In genomic region chr5:160844177-160844576, GRCh38 we compare ENCODE assay signal across 23 cellular contexts.
DNase-seq lines count a peak whose midpoint lies in the region; ATAC-seq, FAIRE-seq and TF ChIP-seq lines count a peak whose summit lies in the region.
"Had no signal": no experiment of that assay in that cellular context is flagged by ENCODE, and none has a peak within 500 bp of the region (broad histone marks: within the 10 kb centered on the region; RNA-seq: fewer than 3 reads in every experiment).

No MANE protein-coding gene starts in this region.

- no peak for ATAC-seq in HG02884 (IDR thresholded peaks at IDR 0.05; ENCODE audit: unreplicated experiment)

- DNase-seq in GM18507 (ENCODE audit: extremely low spot score, insufficient read length, low read depth) (no peak), GM19239 (ENCODE audit: insufficient read length, low spot score) (no peak), retinal pigment epithelial cell (ENCODE audit: low read depth) (peak; percentile 16), NCI-H2227 treated with DMSO at 0.1 percent for 48 hours (lab: John Stamatoyannopoulos, UW) (no peak), HuH-7 (ENCODE audit: low spot score) (no peak)
- DNase-seq: 8988T; ACHN; BE2C; C1 segment of cervical spinal cord; CD4-positive, alpha-beta memory T cell; CD4-positive, CD25-positive, alpha-beta regulatory T cell; CD8-positive, alpha-beta memory T cell; COR-L47; DMS 273 treated with DMSO at 0.1 percent for 48 hours; DMS153; DMS53; DMS79; DND-41; EL; GDM1 had no signal

- FAIRE-seq in GM18507 (lab: Jason Lieb, UNC) (peak; percentile 50), GM19239 (lab: Jason Lieb, UNC) (peak; percentile 37)
- FAIRE-seq: GM12891 had no signal

- no peak overlapping the region for H3K4me3 ChIP-seq in retinal pigment epithelial cell (ENCODE audit: low read length)
- H3K4me3 ChIP-seq: BLaER1 had no signal

- TF ChIP-seq CTCF in retinal pigment epithelial cell (conservative IDR thresholded peaks at IDR 0.05; ENCODE audit: low read depth, low read length), result no peak
